9 cellular contexts compared by ENCODE assay signal in genomic region chr19:489418-490196, GRCh38. TPM values are rescaled to one million over a fixed set of nuclear protein-coding genes. Genes with fewer than 3 reads are reported as not detected.
DNase-seq lines count a peak whose midpoint lies in the region; ATAC-seq and TF ChIP-seq lines count a peak whose summit lies in the region.
"Had no signal": no experiment of that assay in that cellular context is flagged by ENCODE, and none has a peak within 500 bp of the region (broad histone marks: within the 10 kb centered on the region; RNA-seq: fewer than 3 reads in every experiment).

No MANE protein-coding gene starts in this region.

- H4K20me1 ChIP-seq in PC-3 (ENCODE audit: low read length): no peaks in the 10 kb centered on the region

- DNase-seq in activated T-cell treated with anti-CD3 and anti-CD28 coated beads, Interleukin-2, amount 50 U/mL, for 72 hours: no peak
- no peak for DNase-seq in activated T-cell treated with anti-CD3 and anti-CD28 coated beads, Interleukin-2, amount 50 U/mL, for 1 hour
- DNase-seq in PC-3 (peak; percentile 13), endothelial cell (ENCODE audit: low spot score) (peak; percentile 48), aorta (peak; percentile 79 to 85), NCI-H446 treated with DMSO at 0.1 percent for 48 hours (lab: John Stamatoyannopoulos, UW) (no peak)

- H3K27ac ChIP-seq in PC-3 (ENCODE audit: low read length) (no peak overlapping the region), muscle layer of colon (ENCODE audit: low read depth, low read length) (peak overlapping the region; percentile 77), aorta (ENCODE audit: low read depth in 1 of 2, low read length in 2 of 2) (peak overlapping the region in 1 of 2 donors; percentile 15)

- WGBS in aorta, 2 donors: 10 to 13% methylated on average over 55 to 61 of the region's 61 CpGs

- intact Hi-C loops in PC-3 (cut with micrococcal nuclease): no loop called here
- intact Hi-C loops in aorta (cut with DNase I): loop anchor here in 1 of 2 donors (2.0 to 10.0 kb wide), 2 partner anchors 17 to 145 kb away; partner anchors contain the start of genes MIER2 and TPGS1

- peak overlapping the region; percentile 72 to 89 for H3K4me3 Mint-ChIP-seq in activated T-cell treated with anti-CD3 and anti-CD28 coated beads, Interleukin-2, amount 50 U/mL, for 72 hours
- H3K4me3 Mint-ChIP-seq in endothelial cell (ENCODE audit: unreplicated experiment): peak overlapping the region; percentile 89

- H3K36me3 Mint-ChIP-seq in activated T-cell treated with anti-CD3 and anti-CD28 coated beads, Interleukin-2, amount 50 U/mL, for 72 hours (ENCODE audit: insufficient read depth in 2 of 2): peaks cover 2 to 3% of the 10 kb centered on the region in 2 donors
- peaks cover 3% of the 10 kb centered on the region for H3K36me3 Mint-ChIP-seq in endothelial cell (ENCODE audit: low read depth, unreplicated experiment)

- H3K79me2 ChIP-seq in PC-3 (ENCODE audit: low read length): no peaks in the 10 kb centered on the region

- no peaks in the 10 kb centered on the region for H3K36me3 ChIP-seq in PC-3 (ENCODE audit: low read depth, low read length)
- H3K36me3 ChIP-seq in muscle layer of colon (ENCODE audit: insufficient read depth, low read length): no peaks in the 10 kb centered on the region
- no peaks in the 10 kb centered on the region for H3K36me3 ChIP-seq in aorta (ENCODE audit: control insufficient read depth in 1 of 2, insufficient read depth in 2 of 2, low read length in 1 of 2)

- no peaks in the 10 kb centered on the region for H3K27me3 ChIP-seq in PC-3 (ENCODE audit: low read length)
- peaks cover 0 to 19% of the 10 kb centered on the region in 2 donors for H3K27me3 ChIP-seq in muscle layer of colon (ENCODE audit: control insufficient read depth in 1 of 2, insufficient read depth in 2 of 2, low read length in 2 of 2)
- no peaks in the 10 kb centered on the region for H3K27me3 ChIP-seq in aorta (ENCODE audit: control insufficient read depth in 1 of 2, insufficient read depth in 2 of 2, low read length in 1 of 2)

- peaks cover 7% of the 10 kb centered on the region for H3K27me3 Mint-ChIP-seq in activated T-cell treated with anti-CD3 and anti-CD28 coated beads, Interleukin-2, amount 50 U/mL, for 72 hours (ENCODE audit: low read depth)
- H3K27me3 Mint-ChIP-seq in endothelial cell (ENCODE audit: unreplicated experiment): peaks cover 6% of the 10 kb centered on the region

- CTCF ChIA-PET in PC-3 (lab: Charles Lee): interaction anchor here (0.9 kb wide), 1 partner anchor 17 kb away, joined by 5 read pairs; no protein-coding TSS in a partner anchor

- H2AFZ ChIP-seq in PC-3 (ENCODE audit: low read length): peak overlapping the region; percentile 68

- H3K4me1 ChIP-seq in PC-3 (ENCODE audit: insufficient read depth, low read length): no peaks in the 10 kb centered on the region
- H3K4me1 ChIP-seq in muscle layer of colon (ENCODE audit: insufficient read depth, low read length): no peaks in the 10 kb centered on the region
- no peaks in the 10 kb centered on the region for H3K4me1 ChIP-seq in aorta (ENCODE audit: control insufficient read depth in 1 of 2, insufficient read depth in 2 of 2, low read length in 2 of 2)

- H3K4me1 Mint-ChIP-seq in activated T-cell treated with anti-CD3 and anti-CD28 coated beads, Interleukin-2, amount 50 U/mL, for 72 hours (ENCODE audit: low read depth): peaks cover 16% of the 10 kb centered on the region
- peaks cover 4% of the 10 kb centered on the region for H3K4me1 Mint-ChIP-seq in endothelial cell (ENCODE audit: unreplicated experiment)

- no peak overlapping the region for H3K27ac Mint-ChIP-seq in activated T-cell treated with anti-CD3 and anti-CD28 coated beads, Interleukin-2, amount 50 U/mL, for 72 hours
- peak overlapping the region; percentile 13 for H3K27ac Mint-ChIP-seq in endothelial cell (ENCODE audit: unreplicated experiment)

- H3K4me3 ChIP-seq in PC-3 (ENCODE audit: low read length): peak overlapping the region; percentile 84
- H3K4me3 ChIP-seq in muscle layer of colon (ENCODE audit: low read depth in 1 of 2, low read length in 2 of 2): peak overlapping the region; percentile 73 to 79
- H3K4me3 ChIP-seq in aorta (ENCODE audit: low read length in 2 of 2): peak overlapping the region; percentile 52 to 62

- ATAC-seq in activated T-cell treated with anti-CD3 and anti-CD28 coated beads, Interleukin-2, amount 50 U/mL, for 72 hours (replicated peaks in 1 of 2): no peak
- ATAC-seq in PC-3 (peak; percentile 38), aorta (ENCODE audit: low FRiP score) (peak; percentile 67), HG02840 (IDR thresholded peaks at IDR 0.05; ENCODE audit: low FRiP score, unreplicated experiment) (no peak)

- no peaks in the 10 kb centered on the region for H3K9me2 ChIP-seq in PC-3 (replicated peaks; ENCODE audit: low read length)

- POLR2A ChIA-PET in PC-3 (lab: Charles Lee; ENCODE audit: unreplicated experiment): no interaction called here

- TF ChIP-seq CTCF in PC-3 (conservative IDR thresholded peaks at IDR 0.05; ENCODE audit: low read depth, low read length): no peak
- TF ChIP-seq CTCF in endothelial cell (IDR thresholded peaks at IDR 0.05; ENCODE audit: unreplicated experiment): no peak

- peak overlapping the region; percentile 97 for H3K4me2 ChIP-seq in PC-3 (ENCODE audit: low read length)

- H3K9me3 ChIP-seq in PC-3 (ENCODE audit: low read length): no peaks in the 10 kb centered on the region
- H3K9me3 ChIP-seq in muscle layer of colon (ENCODE audit: low read length): no peaks in the 10 kb centered on the region
- no peaks in the 10 kb centered on the region for H3K9me3 ChIP-seq in aorta (ENCODE audit: control insufficient read depth, low read length)

- H3K9me3 Mint-ChIP-seq in activated T-cell treated with anti-CD3 and anti-CD28 coated beads, Interleukin-2, amount 50 U/mL, for 72 hours: peaks cover 2 to 4% of the 10 kb centered on the region in 2 donors
- no peaks in the 10 kb centered on the region for H3K9me3 Mint-ChIP-seq in endothelial cell (ENCODE audit: unreplicated experiment)

- no TSS peak for BruUV-seq in PC-3 (replicated peaks; lab: Mats Ljungman, UMichigan)

- H3F3A ChIP-seq in PC-3 (ENCODE audit: low read length, unreplicated experiment): no peaks in the 10 kb centered on the region

- H3K9ac ChIP-seq in PC-3 (ENCODE audit: low read length) (peak overlapping the region; percentile 96), muscle layer of colon (ENCODE audit: low read length) (no peak overlapping the region)

RNA-seq across cellular contexts. Expression of gene MADCAM1, which starts 6.7 kb away (rescaled TPM):
- total RNA-seq in activated T-cell treated with anti-CD3 and anti-CD28 coated beads, Interleukin-2, amount 50 U/mL, for 72 hours: under 1 TPM; 0.31 to 0.32 TPM
- total RNA-seq in PC-3 (2014; rRNA removed) (0.11 and 0.17 TPM in 2 replicates), endothelial cell (ENCODE audit: unreplicated experiment) (6.5 TPM), aorta (under 1 TPM in 1 of 2 donors, not detected in 1; 0.63 TPM)
- polyA plus RNA-seq in aorta: 1 to 10 TPM in 1 of 2 donors, under 1 TPM in 1; 0.50 to 1.4 TPM

RNA-seq across cellular contexts. Expression of gene TPGS1, which starts 17.7 kb away (rescaled TPM):
- total RNA-seq in activated T-cell treated with anti-CD3 and anti-CD28 coated beads, Interleukin-2, amount 50 U/mL, for 72 hours: 10 to 100 TPM; 11.9 to 12.1 TPM
- total RNA-seq in PC-3 (2014; rRNA removed) (28.5 and 44.0 TPM in 2 replicates), endothelial cell (ENCODE audit: unreplicated experiment) (18.0 TPM), aorta (10 to 100 TPM; 19.2 to 20.2 TPM)
- 10 to 100 TPM; 17.4 to 33.0 TPM for polyA plus RNA-seq in aorta

RNA-seq across cellular contexts. Expression of gene SHC2, which starts 28.8 kb away (rescaled TPM):
- 1 to 10 TPM; 1.9 to 2.5 TPM for total RNA-seq in activated T-cell treated with anti-CD3 and anti-CD28 coated beads, Interleukin-2, amount 50 U/mL, for 72 hours
- 0.18 TPM in 1 of 2 replicates, not detected in the other for total RNA-seq in PC-3 (2014; rRNA removed)
- 46.9 TPM for total RNA-seq in endothelial cell (ENCODE audit: unreplicated experiment)
- total RNA-seq in aorta: 10 to 100 TPM in 1 of 2 donors, 1 to 10 TPM in 1; 9.7 to 31.4 TPM
- 10 to 100 TPM in 1 of 2 donors, 1 to 10 TPM in 1; 7.3 to 10.9 TPM for polyA plus RNA-seq in aorta

RNA-seq across cellular contexts. Expression of gene CDC34, which starts 42.0 kb away (rescaled TPM):
- 10 to 100 TPM; 48.4 to 56.1 TPM for total RNA-seq in activated T-cell treated with anti-CD3 and anti-CD28 coated beads, Interleukin-2, amount 50 U/mL, for 72 hours
- total RNA-seq in PC-3 (2014; rRNA removed) (119 and 152 TPM in 2 replicates), endothelial cell (ENCODE audit: unreplicated experiment) (126 TPM), aorta (10 to 100 TPM; 39.6 to 46.4 TPM)
- polyA plus RNA-seq in aorta: 10 to 100 TPM; 27.5 to 79.1 TPM

RNA-seq across cellular contexts. Expression of gene GZMM, which starts 54.2 kb away (rescaled TPM):
- 10 to 100 TPM; 23.5 to 31.0 TPM for total RNA-seq in activated T-cell treated with anti-CD3 and anti-CD28 coated beads, Interleukin-2, amount 50 U/mL, for 72 hours
- total RNA-seq in PC-3 (2014; rRNA removed) (0.35 TPM in 1 of 2 replicates, not detected in the other), endothelial cell (ENCODE audit: unreplicated experiment) (not detected), aorta (under 1 TPM; 0.54 to 0.75 TPM)
- polyA plus RNA-seq in aorta: 1 to 10 TPM in 1 of 2 donors, not detected in 1; 2.8 TPM
- total RNA-seq: pulmonary artery endothelial cell had no signal

Comparison
In these comparisons a context has a peak if more than half of its experiments do, and no peak if none do; other contexts are left out.
1. ATAC-seq: peak in PC-3 (single experiment) and aorta (single experiment); none in activated T-cell treated with anti-CD3 and anti-CD28 coated beads, Interleukin-2, amount 50 U/mL, for 72 hours (0 of 2) and HG02840 (single experiment).
2. DNase-seq: peak in PC-3 (single experiment), endothelial cell (single experiment) and aorta (2 of 2); none in activated T-cell treated with anti-CD3 and anti-CD28 coated beads, Interleukin-2, amount 50 U/mL, for 72 hours (0 of 2), activated T-cell treated with anti-CD3 and anti-CD28 coated beads, Interleukin-2, amount 50 U/mL, for 1 hour (single experiment) and NCI-H446 treated with DMSO at 0.1 percent for 48 hours (single experiment).
3. Peak in every context shown above with its lines, with median percentiles within 50 percentile points of each other: H3K4me3 ChIP-seq.